Comparison of ENCODE assay signal across 1 cellular context in genomic region chr10:112191223-112191622, GRCh38.
TF ChIP-seq lines count a peak whose summit lies in the region.

No MANE protein-coding gene starts in this region.

TF ChIP-seq in HepG2, 621 proteins besides CTCF, POLR2A, EP300 and RAD21:
- TF ChIP-seq GRHL1 (CRISPR knock-in tag; conservative IDR thresholded peaks at IDR 0.05) (no peak), ZBTB40 (IDR thresholded peaks at IDR 0.05) (no peak), ZBTB40 (CRISPR knock-in tag; IDR thresholded peaks at IDR 0.05) (no peak), SP140L (CRISPR knock-in tag; IDR thresholded peaks at IDR 0.05; ENCODE audit: borderline replicate concordance) (no peak), ZNF230 (CRISPR knock-in tag; IDR thresholded peaks at IDR 0.05) (no peak), ZNF740 (CRISPR knock-in tag; IDR thresholded peaks at IDR 0.05) (no peak), CCAR2 (optimal IDR thresholded peaks at IDR 0.05; ENCODE audit: low read depth, low read length) (no peak), ZNF33B (CRISPR knock-in tag; IDR thresholded peaks at IDR 0.05) (no peak), RNF219 (CRISPR knock-in tag; IDR thresholded peaks at IDR 0.05) (no peak), MAX (IDR thresholded peaks at IDR 0.05) (no peak), FOSL1 (CRISPR knock-in tag; IDR thresholded peaks at IDR 0.05; ENCODE audit: borderline replicate concordance) (no peak), RXRA (CRISPR knock-in tag; IDR thresholded peaks at IDR 0.05) (no peak), SMAD1 (CRISPR knock-in tag; IDR thresholded peaks at IDR 0.05; ENCODE audit: borderline replicate concordance, low read depth) (no peak), NFIC (IDR thresholded peaks at IDR 0.05; ENCODE audit: low read length) (no peak), ATF7 (IDR thresholded peaks at IDR 0.05) (no peak), ATF7 (CRISPR knock-in tag; IDR thresholded peaks at IDR 0.05) (no peak), ZNF639 (CRISPR knock-in tag; conservative IDR thresholded peaks at IDR 0.05) (no peak), NKX3-1 (CRISPR knock-in tag; IDR thresholded peaks at IDR 0.05) (no peak), IRF1 (CRISPR knock-in tag; IDR thresholded peaks at IDR 0.05; ENCODE audit: low read depth) (no peak)
